In the genomic region with DNA sequence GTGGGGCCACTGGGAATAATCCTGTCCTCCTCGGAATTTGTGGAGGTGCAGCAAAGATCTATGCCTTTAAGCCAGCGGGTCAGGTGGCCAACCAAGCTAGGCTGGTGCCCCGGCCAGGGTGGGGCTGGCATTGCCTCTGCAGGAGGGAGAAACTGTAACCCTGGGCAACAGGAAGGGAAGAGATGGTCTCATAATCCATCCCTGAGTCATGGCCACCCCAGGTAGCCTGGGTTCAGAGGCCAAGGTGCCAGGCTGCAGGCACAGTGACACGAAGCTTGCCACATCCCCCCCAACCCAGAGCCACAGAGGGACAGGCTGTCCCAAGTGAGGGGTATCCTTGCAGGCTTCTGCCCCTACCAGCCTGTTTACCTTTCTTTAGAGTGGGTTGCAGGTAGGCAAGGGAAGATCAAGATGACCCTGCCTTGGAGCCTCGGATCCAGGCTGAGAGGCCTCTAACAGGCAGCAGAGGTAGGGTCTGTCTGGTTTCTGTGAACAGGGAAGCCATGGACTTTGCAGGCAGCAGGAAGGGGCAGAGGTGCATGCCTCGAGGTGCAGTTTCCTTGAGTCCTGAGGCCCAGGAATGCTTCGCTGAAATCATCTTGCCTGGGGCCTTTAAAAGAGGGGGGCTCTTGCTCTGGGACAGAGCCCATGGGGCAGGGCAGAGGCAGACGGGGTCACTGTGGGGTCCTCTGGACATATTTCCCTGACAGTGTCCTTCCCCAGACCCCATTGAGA, we compare ENCODE assay signal across 9 cellular contexts. TPM values are rescaled to one million over a fixed set of nuclear protein-coding genes. Genes with fewer than 3 reads are reported as not detected.
DNase-seq lines count a peak whose midpoint lies in the region; FAIRE-seq and TF ChIP-seq lines count a peak whose summit lies in the region.
"Had no signal": no experiment of that assay in that cellular context is flagged by ENCODE, and none has a peak within 500 bp of the region (broad histone marks: within the 10 kb centered on the region; RNA-seq: fewer than 3 reads in every experiment).

No MANE protein-coding gene starts in this region.

- no peak for TF ChIP-seq CTCF in neutrophil (IDR thresholded peaks at IDR 0.05)

- H3K36me3 ChIP-seq in KOPT-K1 (ENCODE audit: insufficient read depth, low read length) = peaks cover 24% of the 10 kb centered on the region
- H3K36me3 ChIP-seq in duodenal mucosa (ENCODE audit: control insufficient read depth in 1 of 2, insufficient read depth in 2 of 2, low read length in 2 of 2) = peaks cover 11 to 32% of the 10 kb centered on the region in 2 donors
- H3K36me3 ChIP-seq in neutrophil = peaks cover 28% of the 10 kb centered on the region

- H3K9me3 ChIP-seq in KOPT-K1 (ENCODE audit: insufficient read depth, low read length, poor library complexity, severe bottlenecking) = no peaks in the 10 kb centered on the region
- H3K9me3 ChIP-seq in duodenal mucosa (ENCODE audit: control insufficient read depth in 1 of 2, low read length in 2 of 2) = no peaks in the 10 kb centered on the region
- H3K9me3 ChIP-seq in neutrophil = no peaks in the 10 kb centered on the region
- H3K9me3 ChIP-seq: testis had no signal

- peak; percentile 5 for DNase-seq in AG20443 (ENCODE audit: low spot score)
- DNase-seq in GM12891 (ENCODE audit: insufficient read length, low spot score) = no peak
- no peak for DNase-seq in GM03348 (ENCODE audit: low spot score)
- no peak for DNase-seq in NCI-H146 (lab: John Stamatoyannopoulos, UW)
- DNase-seq in SKM-1 treated with dmso at 0.1 percent for 144 hours (lab: John Stamatoyannopoulos, UW; ENCODE audit: unreplicated experiment) = no peak
- DNase-seq: testis had no signal

- FAIRE-seq in GM12891 (lab: Jason Lieb, UNC) = no peak

- H3K4me3 ChIP-seq in duodenal mucosa (ENCODE audit: low read depth in 1 of 2, low read length in 2 of 2) (peak overlapping the region; percentile 20 to 53), neutrophil (ENCODE audit: low read depth in 1 of 2, low read length in 1 of 2) (peak overlapping the region in 1 of 2 experiments; percentile 80)
- H3K4me3 ChIP-seq: testis had no signal

- TF ChIP-seq POLR2A in GM12891 (IDR thresholded peaks at IDR 0.05; ENCODE audit: low read depth, low read length) = no peak

- peak overlapping the region in 1 of 2 donors; percentile 15 for H3K9ac ChIP-seq in duodenal mucosa (ENCODE audit: low read depth in 1 of 2, low read length in 2 of 2)

- H3K27me3 ChIP-seq in duodenal mucosa (ENCODE audit: control insufficient read depth in 1 of 2, insufficient read depth in 2 of 2, low read length in 2 of 2) (no peaks in the 10 kb centered on the region), neutrophil (no peaks in the 10 kb centered on the region)
- H3K27me3 ChIP-seq: testis had no signal

- H3K27ac ChIP-seq in KOPT-K1 (ENCODE audit: low read depth, low read length, poor library complexity, severe bottlenecking) = peak overlapping the region; percentile 3
- no peak overlapping the region for H3K27ac ChIP-seq in duodenal mucosa (ENCODE audit: low read depth, low read length)
- peak overlapping the region; percentile 99 for H3K27ac ChIP-seq in neutrophil
- H3K27ac ChIP-seq: testis had no signal

- peaks cover 56 to 59% of the 10 kb centered on the region in 2 donors for H3K4me1 ChIP-seq in duodenal mucosa (ENCODE audit: control insufficient read depth in 1 of 2, insufficient read depth in 2 of 2, low read length in 2 of 2)
- peaks cover 72 to 76% of the 10 kb centered on the region in 2 experiments for H3K4me1 ChIP-seq in neutrophil (ENCODE audit: control insufficient read depth in 1 of 2, insufficient read depth in 1 of 2, low read depth in 1 of 2, low read length in 1 of 2)

TF ChIP-seq in GM12891, 5 proteins besides CTCF, POLR2A, EP300 and RAD21:
- TF ChIP-seq POLR2AphosphoS5 (IDR thresholded peaks at IDR 0.05; ENCODE audit: low read depth, low read length) (no peak), POU2F2 (IDR thresholded peaks at IDR 0.05; ENCODE audit: low read depth, low read length) (no peak), SPI1 (IDR thresholded peaks at IDR 0.05; ENCODE audit: low read depth, low read length) (no peak), TAF1 (IDR thresholded peaks at IDR 0.05; ENCODE audit: low read depth, low read length) (no peak), PAX5 (IDR thresholded peaks at IDR 0.05; ENCODE audit: insufficient read depth, low read length, severe bottlenecking) (no peak)

RNA-seq across cellular contexts. Expression of gene LASP1, which starts 4.0 kb away (rescaled TPM):
- 88.8 TPM for polyA plus RNA-seq in GM12891 (2012; ENCODE audit: low read depth, missing spikeins)

RNA-seq across cellular contexts. Expression of gene RPL23, which starts 20.3 kb away (rescaled TPM):
- polyA plus RNA-seq in GM12891 (2012; ENCODE audit: low read depth, missing spikeins) = 5,289 TPM

RNA-seq across cellular contexts. Expression of gene CWC25, which starts 48.7 kb away (rescaled TPM):
- polyA plus RNA-seq in GM12891 (2012; ENCODE audit: low read depth, missing spikeins) = 16.1 TPM
